Comparison of ENCODE assay signal across 1 cellular context in the genomic region with DNA sequence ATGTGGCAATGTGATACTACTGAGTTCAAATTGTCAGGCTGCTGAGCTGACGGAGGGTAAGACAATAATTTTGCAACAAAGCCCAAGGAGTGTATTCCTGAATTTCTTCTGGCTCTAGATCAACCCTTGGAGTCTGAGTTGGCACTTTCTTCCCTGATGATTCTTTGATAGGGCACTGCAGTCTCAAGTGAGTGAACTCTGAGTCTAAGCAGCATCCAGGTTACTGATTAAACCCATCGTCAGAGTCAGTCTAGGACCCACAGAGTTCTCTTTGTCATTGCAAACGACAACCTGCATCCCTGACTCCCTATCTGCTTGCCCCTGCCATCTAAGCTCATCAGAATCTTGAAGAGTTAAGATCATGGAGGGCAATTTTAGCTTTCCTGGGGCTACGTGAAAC.
TF ChIP-seq lines count a peak whose summit lies in the region.

No MANE protein-coding gene starts in this region.

TF ChIP-seq in HepG2, 621 proteins besides CTCF, POLR2A, EP300 and RAD21:
- TF ChIP-seq, protein P1, sequence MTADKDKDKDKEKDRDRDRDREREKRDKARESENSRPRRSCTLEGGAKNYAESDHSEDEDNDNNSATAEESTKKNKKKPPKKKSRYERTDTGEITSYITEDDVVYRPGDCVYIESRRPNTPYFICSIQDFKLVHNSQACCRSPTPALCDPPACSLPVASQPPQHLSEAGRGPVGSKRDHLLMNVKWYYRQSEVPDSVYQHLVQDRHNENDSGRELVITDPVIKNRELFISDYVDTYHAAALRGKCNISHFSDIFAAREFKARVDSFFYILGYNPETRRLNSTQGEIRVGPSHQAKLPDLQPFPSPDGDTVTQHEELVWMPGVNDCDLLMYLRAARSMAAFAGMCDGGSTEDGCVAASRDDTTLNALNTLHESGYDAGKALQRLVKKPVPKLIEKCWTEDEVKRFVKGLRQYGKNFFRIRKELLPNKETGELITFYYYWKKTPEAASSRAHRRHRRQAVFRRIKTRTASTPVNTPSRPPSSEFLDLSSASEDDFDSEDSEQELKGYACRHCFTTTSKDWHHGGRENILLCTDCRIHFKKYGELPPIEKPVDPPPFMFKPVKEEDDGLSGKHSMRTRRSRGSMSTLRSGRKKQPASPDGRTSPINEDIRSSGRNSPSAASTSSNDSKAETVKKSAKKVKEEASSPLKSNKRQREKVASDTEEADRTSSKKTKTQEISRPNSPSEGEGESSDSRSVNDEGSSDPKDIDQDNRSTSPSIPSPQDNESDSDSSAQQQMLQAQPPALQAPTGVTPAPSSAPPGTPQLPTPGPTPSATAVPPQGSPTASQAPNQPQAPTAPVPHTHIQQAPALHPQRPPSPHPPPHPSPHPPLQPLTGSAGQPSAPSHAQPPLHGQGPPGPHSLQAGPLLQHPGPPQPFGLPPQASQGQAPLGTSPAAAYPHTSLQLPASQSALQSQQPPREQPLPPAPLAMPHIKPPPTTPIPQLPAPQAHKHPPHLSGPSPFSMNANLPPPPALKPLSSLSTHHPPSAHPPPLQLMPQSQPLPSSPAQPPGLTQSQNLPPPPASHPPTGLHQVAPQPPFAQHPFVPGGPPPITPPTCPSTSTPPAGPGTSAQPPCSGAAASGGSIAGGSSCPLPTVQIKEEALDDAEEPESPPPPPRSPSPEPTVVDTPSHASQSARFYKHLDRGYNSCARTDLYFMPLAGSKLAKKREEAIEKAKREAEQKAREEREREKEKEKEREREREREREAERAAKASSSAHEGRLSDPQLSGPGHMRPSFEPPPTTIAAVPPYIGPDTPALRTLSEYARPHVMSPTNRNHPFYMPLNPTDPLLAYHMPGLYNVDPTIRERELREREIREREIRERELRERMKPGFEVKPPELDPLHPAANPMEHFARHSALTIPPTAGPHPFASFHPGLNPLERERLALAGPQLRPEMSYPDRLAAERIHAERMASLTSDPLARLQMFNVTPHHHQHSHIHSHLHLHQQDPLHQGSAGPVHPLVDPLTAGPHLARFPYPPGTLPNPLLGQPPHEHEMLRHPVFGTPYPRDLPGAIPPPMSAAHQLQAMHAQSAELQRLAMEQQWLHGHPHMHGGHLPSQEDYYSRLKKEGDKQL (CRISPR knock-in tag; IDR thresholded peaks at IDR 0.05; ENCODE audit: low read depth), result no peak
TF ChIP-seq in HepG2: peak in this region for 0.
